ENCODE assay signal across 32 cellular contexts in genomic region chr14:91153360-91153759, GRCh38. TPM values are rescaled to one million over a fixed set of nuclear protein-coding genes. Genes with fewer than 3 reads are reported as not detected.
DNase-seq lines count a peak whose midpoint lies in the region; ATAC-seq, FAIRE-seq and TF ChIP-seq lines count a peak whose summit lies in the region.
"Had no signal": no experiment of that assay in that cellular context is flagged by ENCODE, and none has a peak within 500 bp of the region (broad histone marks: within the 10 kb centered on the region; RNA-seq: fewer than 3 reads in every experiment).

No MANE protein-coding gene starts in this region.

- no peak overlapping the region for H2BK5ac ChIP-seq in H1 (ENCODE audit: low read depth, low read length)

- H3K56ac ChIP-seq in H1 (replicated peaks; ENCODE audit: insufficient read length, low read depth, low read length) = no peak overlapping the region

- WGBS in H1 (ENCODE audit: extremely low coverage in 1 of 2, insufficient coverage in 1 of 2, insufficient read length in 1 of 2, insufficient replicate concordance in 2 of 2, low coverage in 1 of 2, low lambda C conversion rate in 2 of 2, missing lambda C conversion rate in 1 of 2), 2 experiments = 88% methylated on average over 9 of the region's 9 CpGs; no CpG with 5 or more reads in 1 of the 2 experiments
- 21 to 69% methylated on average over 9 of the region's 9 CpGs for WGBS in sigmoid colon, 2 donors

- H3K18ac ChIP-seq in H1 (ENCODE audit: extremely low read depth, low read length) = no peak overlapping the region

- no peak overlapping the region for H3K4ac ChIP-seq in H1 (replicated peaks; ENCODE audit: insufficient read length, low read depth, low read length)

- no peak overlapping the region for H2BK20ac ChIP-seq in H1 (ENCODE audit: low read length)

- no peak overlapping the region for H3K23ac ChIP-seq in H1 (ENCODE audit: insufficient read length)

- no peaks in the 10 kb centered on the region for H3K27me3 ChIP-seq in H1 (replicated peaks in 1 of 4; ENCODE audit: control insufficient read depth in 3 of 4, extremely low read depth in 1 of 4, insufficient read depth in 3 of 4, low read length in 3 of 4)
- H3K27me3 ChIP-seq in sigmoid colon = no peaks in the 10 kb centered on the region
- H3K27me3 ChIP-seq in WERI-Rb-1 (ENCODE audit: insufficient read depth, low read depth, severe bottlenecking) = no peaks in the 10 kb centered on the region
- H3K27me3 ChIP-seq: hepatocyte, MG63, stomach, tibial nerve had no signal

- H3K4me3 ChIP-seq in H1 (ENCODE audit: extremely low read depth in 1 of 4, insufficient read depth in 2 of 4, low read depth in 3 of 4, low read length in 4 of 4) (no peak overlapping the region), sigmoid colon (no peak overlapping the region), WERI-Rb-1 (ENCODE audit: low read depth, low read length) (no peak overlapping the region)
- H3K4me3 ChIP-seq: GM23338, hepatocyte, K562, MG63, stomach, tibial nerve had no signal

- DNase-seq in DMS53 (lab: John Stamatoyannopoulos, UW) (peak; percentile 11), DMS53 treated with DMSO at 0.1 percent for 48 hours (lab: John Stamatoyannopoulos, UW; ENCODE audit: unreplicated experiment) (no peak), NCI-H1694 treated with DMSO at 0.1 percent for 48 hours (lab: John Stamatoyannopoulos, UW) (peak; percentile 98), H1 (ENCODE audit: low read depth in 1 of 2, low spot score in 2 of 2) (no peak), sigmoid colon (no peak), WERI-Rb-1 (no peak)
- DNase-seq: 8988T; activated CD4-positive, alpha-beta T cell treated with anti-CD3 and anti-CD28 coated beads, Interleukin-2, amount 10 ng/mL, durations not matched to agents 24 days and 14 days; CD4-positive, alpha-beta memory T cell; central memory CD4-positive, alpha-beta T cell; DMS79; erythroblast; foreskin melanocyte; GF-D8; MG63; natural killer cell; NCI-H2081 treated with DMSO at 0.1 percent for 48 hours; retina; RPMI8226; SK-N-SH; stomach; T-helper 2 cell had no signal

- no peak overlapping the region for H2AK5ac ChIP-seq in H1 (ENCODE audit: low read depth, low read length)

- H3K9me3 ChIP-seq in H1 (ENCODE audit: insufficient read depth in 2 of 2, low read depth in 1 of 2, low read length in 1 of 2) = no peaks in the 10 kb centered on the region
- H3K9me3 ChIP-seq in sigmoid colon = no peaks in the 10 kb centered on the region
- H3K9me3 ChIP-seq in WERI-Rb-1 (ENCODE audit: severe bottlenecking) = no peaks in the 10 kb centered on the region
- H3K9me3 ChIP-seq: MG63, SK-N-SH, stomach, tibial nerve had no signal

- no peaks in the 10 kb centered on the region for H3K4me1 ChIP-seq in H1 (replicated peaks in 1 of 4; ENCODE audit: control insufficient read depth in 3 of 4, insufficient read depth in 4 of 4, low read length in 3 of 4)
- H3K4me1 ChIP-seq in sigmoid colon = peaks cover 0 to 50% (median 37%) of the 10 kb centered on the region in 4 donors

- H3K4me2 ChIP-seq in H1 (ENCODE audit: insufficient read depth in 1 of 2, low read depth in 2 of 2, low read length in 2 of 2) = no peak overlapping the region
- H3K4me2 ChIP-seq: GM23338, hepatocyte, SK-N-SH had no signal

- H4K5ac ChIP-seq in H1 (ENCODE audit: insufficient read length, low read depth, low read length) = no peak overlapping the region

- H2AFZ ChIP-seq in H1 (ENCODE audit: low read length) = no peak overlapping the region
- H2AFZ ChIP-seq: GM23338, hepatocyte had no signal

- H4K8ac ChIP-seq in H1 (ENCODE audit: extremely low read depth, insufficient read depth, low read length) = peak overlapping the region; percentile 45; the same call in 1 of the 2 replicates

- H4K20me1 ChIP-seq in H1 (replicated peaks in 1 of 2; ENCODE audit: control insufficient read depth in 1 of 2, insufficient read depth in 2 of 2, low read length in 2 of 2) = no peaks in the 10 kb centered on the region

- no peak overlapping the region for H2BK15ac ChIP-seq in H1 (ENCODE audit: low read length)

- H3K27ac ChIP-seq in H1 (ENCODE audit: low read depth, low read length) (no peak overlapping the region), sigmoid colon (peak overlapping the region; percentile 32 to 81 (median 70)), WERI-Rb-1 (no peak overlapping the region)
- H3K27ac ChIP-seq: hepatocyte, tibial nerve had no signal

- no peak for FAIRE-seq in H1 (lab: Jason Lieb, UNC)
- FAIRE-seq: astrocyte, GM18507, K562 had no signal

- H2BK120ac ChIP-seq in H1 (replicated peaks; ENCODE audit: low read depth, low read length) = no peak overlapping the region

- H3K9ac ChIP-seq in H1 (replicated peaks in 1 of 4; ENCODE audit: extremely low read depth in 1 of 4, low read depth in 3 of 4, low read length in 3 of 4) = no peak overlapping the region
- H3K9ac ChIP-seq: SK-N-SH had no signal

- H3K36me3 ChIP-seq in H1 (ENCODE audit: control insufficient read depth in 2 of 4, insufficient read depth in 4 of 4, low read length in 3 of 4) = peaks cover 0 to 7% (median 0%) of the 10 kb centered on the region in 4 experiments; a peak in 3 of 8 replicates
- H3K36me3 ChIP-seq in sigmoid colon = peaks cover 0 to 14% (median 4%) of the 10 kb centered on the region in 4 donors
- no peaks in the 10 kb centered on the region for H3K36me3 ChIP-seq in WERI-Rb-1
- H3K36me3 ChIP-seq: MG63 had no signal

- peaks cover 4% of the 10 kb centered on the region; the same call in 1 of the 2 replicates for H3K23me2 ChIP-seq in H1 (ENCODE audit: low read depth, low read length)

- no peaks in the 10 kb centered on the region for H3K79me1 ChIP-seq in H1 (ENCODE audit: low read depth, low read length)

- intact Hi-C loops in sigmoid colon (cut with DNase I) = no loop called here

- no peak for TF ChIP-seq POLR2A in H1 (IDR thresholded peaks at IDR 0.05; ENCODE audit: control extremely low read depth in 1 of 2, low read depth in 2 of 2, low read length in 2 of 2)
- TF ChIP-seq POLR2A in sigmoid colon (IDR thresholded peaks at IDR 0.05) = no peak

- H4K91ac ChIP-seq in H1 (replicated peaks; ENCODE audit: insufficient read length, low read length) = no peak overlapping the region

- TF ChIP-seq EP300 in H1 (IDR thresholded peaks at IDR 0.05; ENCODE audit: borderline replicate concordance in 1 of 2, low read depth in 2 of 2, low read length in 2 of 2) (no peak), sigmoid colon (IDR thresholded peaks at IDR 0.05) (no peak)

- ATAC-seq in GM21825 (IDR thresholded peaks at IDR 0.05; ENCODE audit: unreplicated experiment) (no peak), GM18868 (IDR thresholded peaks at IDR 0.05; ENCODE audit: unreplicated experiment) (no peak)
- ATAC-seq: activated naive CD4-positive, alpha-beta T cell treated with anti-CD3 and anti-CD28 coated beads, Interleukin-2, amount 50 U/mL, for 72 hours; GM23338; K562; left lobe of liver; natural killer cell had no signal

- TF ChIP-seq RAD21 in H1 (IDR thresholded peaks at IDR 0.05 in 1 of 2, conservative IDR thresholded peaks at IDR 0.05 in 1 of 2; ENCODE audit: low read depth in 2 of 2, low read length in 2 of 2) = no peak

- CTCF ChIA-PET in H1 (lab: Charles Lee; ENCODE audit: partially characterized antibody) = interaction anchor here (0.6 to 3.0 kb wide), 7 partner anchors 13 to 1180 kb away, joined by 3 to 7 read pairs (median 3); no protein-coding TSS in a partner anchor

- TF ChIP-seq CTCF in H1 (IDR thresholded peaks at IDR 0.05; ENCODE audit: control extremely low read depth in 1 of 3, insufficient read depth in 1 of 3, low read depth in 1 of 3, low read length in 3 of 3) = no peak
- no peak for TF ChIP-seq CTCF in sigmoid colon (IDR thresholded peaks at IDR 0.05)
- TF ChIP-seq CTCF in WERI-Rb-1 (IDR thresholded peaks at IDR 0.05; ENCODE audit: low read depth, low read length) = no peak

- H3K79me2 ChIP-seq in H1 (ENCODE audit: control insufficient read depth in 1 of 2, insufficient read depth in 2 of 2, low read length in 2 of 2) = no peaks in the 10 kb centered on the region

- no peak overlapping the region for H2BK12ac ChIP-seq in H1 (ENCODE audit: low read depth, low read length)

- no peak overlapping the region for H3K14ac ChIP-seq in H1 (ENCODE audit: insufficient read length)

- POLR2A ChIA-PET in H1 (lab: Charles Lee; ENCODE audit: partially characterized antibody) = interaction anchor here (1.8 kb wide), 1 partner anchor 93 kb away, joined by 4 read pairs; the partner anchor contains the start of gene RPS6KA5

TF ChIP-seq in H1, 55 proteins besides CTCF, POLR2A, EP300 and RAD21:
- TF ChIP-seq POLR2AphosphoS5 (IDR thresholded peaks at IDR 0.05; ENCODE audit: low read depth, low read length) (no peak), NANOG (IDR thresholded peaks at IDR 0.05; ENCODE audit: insufficient read depth, low read depth, low read length, poor library complexity, severe bottlenecking) (no peak), TEAD4 (IDR thresholded peaks at IDR 0.05; ENCODE audit: low read depth, low read length) (no peak), KDM4A (IDR thresholded peaks at IDR 0.05; ENCODE audit: low read depth, low read length, severe bottlenecking) (no peak), CREB1 (IDR thresholded peaks at IDR 0.05) (no peak), SRF (IDR thresholded peaks at IDR 0.05; ENCODE audit: low read depth, low read length) (no peak), MAFK (IDR thresholded peaks at IDR 0.05; ENCODE audit: low read depth, low read length) (no peak), SP1 (IDR thresholded peaks at IDR 0.05; ENCODE audit: low read depth, low read length) (no peak), TCF12 (IDR thresholded peaks at IDR 0.05; ENCODE audit: low read depth, low read length) (no peak)

RNA-seq across cellular contexts. Expression of gene DGLUCY, which starts 39.5 kb away (rescaled TPM):
- 27.7 and 31.8 TPM in 2 replicates for total RNA-seq in H1 (2021; fragmentation: NEBNext Ultra II Directional; extraction: Animal tissue kit (Norgen Biotek cat#: 25700))
- polyA plus RNA-seq in H1 (2011; rRNA removed) (24.6 and 24.9 TPM in 2 replicates), sigmoid colon (10 to 100 TPM; 14.4 to 49.8 (median 16.2) TPM)
- polyA plus RNA-seq in H1 (2011; cell fraction: cytosol; rRNA removed) = 32.1 TPM
- 84.2 TPM for polyA plus RNA-seq in H1 (2011; cell fraction: nucleus; rRNA removed)
- 24.5 to 36.7 TPM (median 30.5 TPM) in 4 replicates for polyA plus RNA-seq in H1 (2012, experiment 1 of 2)
- 22.5 TPM for polyA plus RNA-seq in H1 (2012, experiment 2 of 2)
- 28.4 TPM for polyA plus RNA-seq in H1 (2013, experiment 1 of 2)
- polyA plus RNA-seq in H1 (2013, experiment 2 of 2) = 25.3 TPM
- 51.0 and 58.0 TPM in 2 replicates for polyA minus RNA-seq in H1 (2011; rRNA and poly(A)+ RNA removed)
- polyA minus RNA-seq in H1 (2011; cell fraction: cytosol; rRNA and poly(A)+ RNA removed) = 31.0 TPM
- polyA minus RNA-seq in H1 (2011; cell fraction: nucleus; rRNA and poly(A)+ RNA removed) = 60.7 TPM
- total RNA-seq in sigmoid colon = 10 to 100 TPM; 44.4 to 99.4 (median 68.0) TPM

Comparison
In these comparisons a context has a peak if more than half of its experiments do, and no peak if none do; other contexts are left out.
1. DNase-seq: peak in DMS53 (single experiment) and NCI-H1694 treated with DMSO at 0.1 percent for 48 hours (single experiment); none in DMS53 treated with DMSO at 0.1 percent for 48 hours (single experiment), H1 (0 of 2), sigmoid colon (single experiment) and WERI-Rb-1 (single experiment).
2. H3K27ac ChIP-seq: peak in sigmoid colon (4 of 4); none in H1 (single experiment) and WERI-Rb-1 (single experiment).